Comparison of ENCODE assay signal across 21 cellular contexts in genomic region chr9:89928106-89928505, GRCh38.
"Had no signal": no experiment of that assay in that cellular context is flagged by ENCODE, and none has a peak within 500 bp of the region (broad histone marks: within the 10 kb centered on the region; RNA-seq: fewer than 3 reads in every experiment).

No MANE protein-coding gene starts in this region.

- H3K36me3 Mint-ChIP-seq: immature natural killer cell; natural killer cell; neural progenitor cell; stimulated activated memory B cell treated with anti-CD40 and anti-IgM and Interleukin-4, amounts not matched to agents 10 μg/mL and 1 μg/mL and 100 μg/mL, for 72 hours had no signal

- H3K27ac Mint-ChIP-seq: immature natural killer cell; natural killer cell; neural progenitor cell; stimulated activated memory B cell treated with anti-CD40 and anti-IgM and Interleukin-4, amounts not matched to agents 10 μg/mL and 1 μg/mL and 100 μg/mL, for 72 hours had no signal

- H3K4me2 ChIP-seq: neural progenitor cell had no signal

- H3K4me3 ChIP-seq: coronary artery, lower lobe of right lung, neural progenitor cell, prostate gland, sigmoid colon, testis, tibial artery, upper lobe of left lung had no signal

- DNase-seq: dermis blood vessel endothelial cell; effector memory CD4-positive, alpha-beta T cell; hypothalamus; immature natural killer cell; kidney glomerular epithelial cell; left colon; left ventricle myocardium superior; lower lobe of right lung; natural killer cell; right cardiac atrium; sigmoid colon; stimulated activated CD4-positive, alpha-beta T cell treated with anti-CD3 and anti-CD28 coated beads, Interleukin-4, amount 100 ng/mL, for 4 hours; stimulated activated naive CD8-positive, alpha-beta T cell treated with anti-CD3 and anti-CD28 coated beads, Interleukin-15, Interleukin-2, amounts not matched to agents 100 U/mL and 50 U/mL, for 24 hours; substantia nigra; testis; tibial artery; upper lobe of left lung had no signal

- H3K27ac ChIP-seq: coronary artery, lower lobe of right lung, neural progenitor cell, prostate gland, sigmoid colon, testis, tibial artery, upper lobe of left lung had no signal

- H3K9ac ChIP-seq: neural progenitor cell had no signal

- H3K4me3 Mint-ChIP-seq: immature natural killer cell; natural killer cell; neural progenitor cell; stimulated activated memory B cell treated with anti-CD40 and anti-IgM and Interleukin-4, amounts not matched to agents 10 μg/mL and 1 μg/mL and 100 μg/mL, for 72 hours had no signal

- H3K9me3 Mint-ChIP-seq: natural killer cell; neural progenitor cell; stimulated activated memory B cell treated with anti-CD40 and anti-IgM and Interleukin-4, amounts not matched to agents 10 μg/mL and 1 μg/mL and 100 μg/mL, for 72 hours had no signal

- H3K9me3 ChIP-seq: lower lobe of right lung, prostate gland, sigmoid colon, testis, tibial artery, upper lobe of left lung had no signal

- H3K27me3 Mint-ChIP-seq: stimulated activated memory B cell treated with anti-CD40 and anti-IgM and Interleukin-4, amounts not matched to agents 10 μg/mL and 1 μg/mL and 100 μg/mL, for 72 hours had no signal

- H3K27me3 ChIP-seq: neural progenitor cell, sigmoid colon, testis, tibial artery, upper lobe of left lung had no signal

- ATAC-seq: left colon; left ventricle myocardium superior; lower lobe of right lung; natural killer cell; right cardiac atrium; stimulated activated memory B cell treated with anti-CD40 and anti-IgM and Interleukin-4, amounts not matched to agents 10 μg/mL and 1 μg/mL and 100 μg/mL, for 72 hours; stimulated activated naive CD8-positive, alpha-beta T cell treated with anti-CD3 and anti-CD28 coated beads, Interleukin-15, Interleukin-2, amounts not matched to agents 100 U/mL and 50 U/mL, for 24 hours had no signal

- H3K4me1 ChIP-seq: neural progenitor cell had no signal

- H3K36me3 ChIP-seq: lower lobe of right lung, neural progenitor cell, prostate gland, sigmoid colon, tibial artery, upper lobe of left lung had no signal
